8 cellular contexts compared by ENCODE assay signal in genomic region chr11:108467091-108467823, GRCh38. TPM values are rescaled to one million over a fixed set of nuclear protein-coding genes. Genes with fewer than 3 reads are reported as not detected.
DNase-seq lines count a peak whose midpoint lies in the region; ATAC-seq, FAIRE-seq and TF ChIP-seq lines count a peak whose summit lies in the region.

C11orf65 (minus strand) TSS chr11:108467529; CDS start chr11:108461559, 5,970 bp downstream.

- CTCF ChIA-PET in activated CD4-positive, alpha-beta T cell treated with anti-CD3 and anti-CD28 coated beads for 36 hours (lab: Charles Lee): no interaction called here

- no peaks in the 10 kb centered on the region for H3K9me3 ChIP-seq in BE2C

- intact Hi-C loops in activated CD4-positive, alpha-beta T cell treated with anti-CD3 and anti-CD28 coated beads for 36 hours (cut with DNase I, micrococcal nuclease): loop anchor here (1.0 to 10.0 kb wide), 14 partner anchors 30 to 1010 kb away; partner anchors contain the start of genes ACAT1 (in 2 of the 2), CUL5 (in 2 of the 2), EXPH5 (in 2 of the 2) and NPAT (in 2 of the 2)

- no peaks in the 10 kb centered on the region for H3K36me3 ChIP-seq in BE2C
- H3K36me3 ChIP-seq in kidney epithelial cell (ENCODE audit: control insufficient read depth, insufficient read depth, low read length): no peaks in the 10 kb centered on the region

- H3K27me3 ChIP-seq in BE2C (no peaks in the 10 kb centered on the region; the same call in 1 of the 2 replicates), kidney epithelial cell (ENCODE audit: control insufficient read depth, insufficient read depth, low read length) (no peaks in the 10 kb centered on the region)

- H3K4me1 ChIP-seq in BE2C: no peaks in the 10 kb centered on the region

- H3K4me3 Mint-ChIP-seq in activated CD4-positive, alpha-beta T cell treated with anti-CD3 and anti-CD28 coated beads for 36 hours: peak within 1 kb of the TSS; percentile 99

- TF ChIP-seq CTCF in BE2C (IDR thresholded peaks at IDR 0.05; ENCODE audit: low read depth, low read length): no peak
- TF ChIP-seq CTCF in choroid plexus epithelial cell (conservative IDR thresholded peaks at IDR 0.05; ENCODE audit: low read depth, low read length): no peak
- no peak for TF ChIP-seq CTCF in kidney epithelial cell (IDR thresholded peaks at IDR 0.05; ENCODE audit: insufficient read depth, low read length, poor library complexity, severe bottlenecking)

- no peaks in the 10 kb centered on the region for H3K9me3 Mint-ChIP-seq in activated CD4-positive, alpha-beta T cell treated with anti-CD3 and anti-CD28 coated beads for 36 hours (ENCODE audit: low read depth)

- peak; percentile 100 for FAIRE-seq in GM19239 (lab: Jason Lieb, UNC)

- peaks cover 12% of the 10 kb centered on the region for H3K4me1 Mint-ChIP-seq in activated CD4-positive, alpha-beta T cell treated with anti-CD3 and anti-CD28 coated beads for 36 hours

- POLR2A ChIA-PET in activated CD4-positive, alpha-beta T cell treated with anti-CD3 and anti-CD28 coated beads for 36 hours (lab: Charles Lee): interaction anchor here (0.6 kb wide), 1 partner anchor 188 kb away, joined by 3 read pairs; no protein-coding TSS in a partner anchor

- DNase-seq in BE2C: peak; percentile 97
- DNase-seq in GM19239 (ENCODE audit: insufficient read length, low spot score): peak; percentile 71
- peak; percentile 97 for DNase-seq in NCI-H510A treated with DMSO at 0.1 percent for 48 hours (lab: John Stamatoyannopoulos, UW)
- peak; percentile 97 for DNase-seq in activated CD4-positive, alpha-beta T cell treated with anti-CD3 and anti-CD28 coated beads for 36 hours
- peak; percentile 99 for DNase-seq in choroid plexus epithelial cell (ENCODE audit: low read depth)
- peak; percentile 75 for DNase-seq in kidney epithelial cell (ENCODE audit: low read depth)
- peak; percentile 96 for DNase-seq in stimulated activated CD4-positive, alpha-beta T cell treated with anti-CD3 and anti-CD28 coated beads, Interleukin-15, amount 100 ng/mL, for 24 hours

- H3K27ac Mint-ChIP-seq in activated CD4-positive, alpha-beta T cell treated with anti-CD3 and anti-CD28 coated beads for 36 hours: peak within 1 kb of the TSS; percentile 98

- ATAC-seq in HG03442 (IDR thresholded peaks at IDR 0.05; ENCODE audit: unreplicated experiment): peak; percentile 98
- peak; percentile 98 for ATAC-seq in activated CD4-positive, alpha-beta T cell treated with anti-CD3 and anti-CD28 coated beads for 36 hours

- H3K27me3 Mint-ChIP-seq in activated CD4-positive, alpha-beta T cell treated with anti-CD3 and anti-CD28 coated beads for 36 hours: no peaks in the 10 kb centered on the region

- peaks cover 3% of the 10 kb centered on the region for H3K36me3 Mint-ChIP-seq in activated CD4-positive, alpha-beta T cell treated with anti-CD3 and anti-CD28 coated beads for 36 hours (ENCODE audit: low read depth)

- H3K4me3 ChIP-seq in BE2C (ENCODE audit: low read depth, low read length) (peak within 1 kb of the TSS; percentile 93), choroid plexus epithelial cell (ENCODE audit: low read depth, low read length) (peak within 1 kb of the TSS; percentile 83), kidney epithelial cell (ENCODE audit: low read depth, low read length) (peak within 1 kb of the TSS; percentile 85)

RNA-seq across cellular contexts. Expression of gene C11orf65, which starts in this region (rescaled TPM):
- 1.1 TPM for polyA plus RNA-seq in BE2C (2012; ENCODE audit: insufficient read depth, insufficient read length, low read depth)
- total RNA-seq in activated CD4-positive, alpha-beta T cell treated with anti-CD3 and anti-CD28 coated beads for 36 hours: 1 to 10 TPM; 3.4 to 3.6 TPM
- 0.25 and 0.75 TPM in 2 replicates for total RNA-seq in kidney epithelial cell

Comparison
In these comparisons a context has a peak if more than half of its experiments do, and no peak if none do; other contexts are left out.
1. Peak in every context shown above with its lines: DNase-seq, ATAC-seq and H3K4me3 ChIP-seq.
2. Peak in DNase-seq and H3K4me3 ChIP-seq in kidney epithelial cell; RNA of the gene not detected or under 1 TPM.